ENCODE assay signal across 1 cellular context in the genomic region with DNA sequence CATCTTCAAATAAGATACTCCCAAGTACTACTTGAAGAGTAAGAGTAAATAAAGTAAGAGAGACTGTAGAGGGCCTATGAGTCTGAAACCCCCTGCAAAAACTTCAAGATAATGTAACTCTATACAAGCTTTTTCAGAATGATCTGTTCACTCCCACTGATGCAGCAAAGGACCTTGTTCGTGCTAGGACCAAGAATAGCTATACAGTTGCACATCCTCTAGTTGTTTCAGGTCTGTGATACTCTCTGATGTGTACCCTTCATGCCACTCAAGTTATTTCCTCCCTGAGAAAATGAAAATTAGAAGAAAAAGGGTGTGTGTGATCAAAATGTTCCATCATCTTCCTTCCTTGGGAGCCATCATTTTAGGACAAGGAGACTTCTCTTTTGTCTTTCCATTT.
TF ChIP-seq lines count a peak whose summit lies in the region.

No MANE protein-coding gene starts in this region.

TF ChIP-seq in GM12878, 131 proteins besides CTCF, POLR2A, EP300 and RAD21 (continued from another document):
- TF ChIP-seq, protein P1, sequence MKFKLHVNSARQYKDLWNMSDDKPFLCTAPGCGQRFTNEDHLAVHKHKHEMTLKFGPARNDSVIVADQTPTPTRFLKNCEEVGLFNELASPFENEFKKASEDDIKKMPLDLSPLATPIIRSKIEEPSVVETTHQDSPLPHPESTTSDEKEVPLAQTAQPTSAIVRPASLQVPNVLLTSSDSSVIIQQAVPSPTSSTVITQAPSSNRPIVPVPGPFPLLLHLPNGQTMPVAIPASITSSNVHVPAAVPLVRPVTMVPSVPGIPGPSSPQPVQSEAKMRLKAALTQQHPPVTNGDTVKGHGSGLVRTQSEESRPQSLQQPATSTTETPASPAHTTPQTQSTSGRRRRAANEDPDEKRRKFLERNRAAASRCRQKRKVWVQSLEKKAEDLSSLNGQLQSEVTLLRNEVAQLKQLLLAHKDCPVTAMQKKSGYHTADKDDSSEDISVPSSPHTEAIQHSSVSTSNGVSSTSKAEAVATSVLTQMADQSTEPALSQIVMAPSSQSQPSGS (IDR thresholded peaks at IDR 0.05; ENCODE audit: low read length): no peak
- TF ChIP-seq ATF7 (IDR thresholded peaks at IDR 0.05; ENCODE audit: low read depth) (no peak), MEF2B (IDR thresholded peaks at IDR 0.05; ENCODE audit: partially characterized antibody, poor library complexity, severe bottlenecking) (no peak)
